In genomic region chr2:231257763-231258162, GRCh38 we compare ENCODE assay signal across 17 cellular contexts. TPM values are rescaled to one million over a fixed set of nuclear protein-coding genes. Genes with fewer than 3 reads are reported as not detected.
DNase-seq lines count a peak whose midpoint lies in the region; ATAC-seq and TF ChIP-seq lines count a peak whose summit lies in the region.
"Had no signal": no experiment of that assay in that cellular context is flagged by ENCODE, and none has a peak within 500 bp of the region (broad histone marks: within the 10 kb centered on the region; RNA-seq: fewer than 3 reads in every experiment).

No MANE protein-coding gene starts in this region.

- DNase-seq in activated CD4-positive, alpha-beta T cell treated with anti-CD3 and anti-CD28 coated beads, Interleukin-2, amount 10 ng/mL, durations not matched to agents 7 days and 5 days, result no peak
- no peak for DNase-seq in activated CD4-positive, alpha-beta T cell treated with anti-CD3 and anti-CD28 coated beads, Interleukin-2, amount 50 U/mL, for 4 hours
- no peak for DNase-seq in WTC11 (ENCODE audit: low spot score)
- peak; percentile 24 for DNase-seq in mesenteric fat pad (ENCODE audit: low spot score)
- no peak for DNase-seq in transverse colon
- no peak for DNase-seq in SIG-M5 (lab: John Stamatoyannopoulos, UW)
- DNase-seq in Peyer's patch, result no peak
- DNase-seq: 8988T; CD4-positive, alpha-beta memory T cell; DMS153; DMS79; GDM1; HCEC 1CT had no signal

- POLR2A ChIA-PET in activated CD4-positive, alpha-beta T cell treated with anti-CD3 and anti-CD28 coated beads, Interleukin-2, amount 10 ng/mL, durations not matched to agents 7 days and 5 days (lab: Charles Lee), result no interaction called here
- POLR2A ChIA-PET in WTC11 (lab: Charles Lee), result no interaction called here

- H3K27me3 ChIP-seq in transverse colon (no peaks in the 10 kb centered on the region), Peyer's patch (no peaks in the 10 kb centered on the region)
- H3K27me3 ChIP-seq: BLaER1 had no signal

- H3K27ac ChIP-seq in transverse colon (peak overlapping the region in 3 of 4 donors; percentile 65 to 70 (median 66)), Peyer's patch (no peak overlapping the region)
- H3K27ac ChIP-seq: BLaER1, HL-60 had no signal

- H3K4me1 Mint-ChIP-seq in activated CD4-positive, alpha-beta T cell treated with anti-CD3 and anti-CD28 coated beads, Interleukin-2, amount 10 ng/mL, durations not matched to agents 7 days and 5 days, result peaks cover 12% of the 10 kb centered on the region
- peaks cover 6% of the 10 kb centered on the region for H3K4me1 Mint-ChIP-seq in WTC11

- H3K9me3 Mint-ChIP-seq in activated CD4-positive, alpha-beta T cell treated with anti-CD3 and anti-CD28 coated beads, Interleukin-2, amount 10 ng/mL, durations not matched to agents 7 days and 5 days, result no peaks in the 10 kb centered on the region
- no peaks in the 10 kb centered on the region for H3K9me3 Mint-ChIP-seq in WTC11
- H3K9me3 Mint-ChIP-seq: CD4-positive, alpha-beta memory T cell; GM23338 had no signal

- no peak overlapping the region for H3K4me3 ChIP-seq in transverse colon
- no peak overlapping the region for H3K4me3 ChIP-seq in Peyer's patch
- H3K4me3 ChIP-seq: BLaER1, GM23338 had no signal

- H3K27ac Mint-ChIP-seq in activated CD4-positive, alpha-beta T cell treated with anti-CD3 and anti-CD28 coated beads, Interleukin-2, amount 10 ng/mL, durations not matched to agents 7 days and 5 days, result peak overlapping the region; percentile 37
- peak overlapping the region; percentile 67; the same call in 1 of the 2 replicates for H3K27ac Mint-ChIP-seq in WTC11
- H3K27ac Mint-ChIP-seq: CD14-positive monocyte, GM23338 had no signal

- no peaks in the 10 kb centered on the region for H3K36me3 ChIP-seq in transverse colon
- H3K36me3 ChIP-seq in Peyer's patch, result peaks cover 0 to 3% (median 0%) of the 10 kb centered on the region in 3 donors
- H3K36me3 ChIP-seq: BLaER1 had no signal

- intact Hi-C loops in transverse colon (cut with DNase I; ENCODE audit: low total_unique reads), result no loop called here

- no peak for ATAC-seq in WTC11
- ATAC-seq: GM23338 had no signal

- no peak for TF ChIP-seq EP300 in transverse colon (IDR thresholded peaks at IDR 0.05; ENCODE audit: low read depth)

- H3K4me3 Mint-ChIP-seq in activated CD4-positive, alpha-beta T cell treated with anti-CD3 and anti-CD28 coated beads, Interleukin-2, amount 10 ng/mL, durations not matched to agents 7 days and 5 days, result no peak overlapping the region
- no peak overlapping the region for H3K4me3 Mint-ChIP-seq in WTC11
- H3K4me3 Mint-ChIP-seq: CD14-positive monocyte; CD4-positive, alpha-beta memory T cell; GM23338 had no signal

- no peaks in the 10 kb centered on the region for H3K36me3 Mint-ChIP-seq in activated CD4-positive, alpha-beta T cell treated with anti-CD3 and anti-CD28 coated beads, Interleukin-2, amount 10 ng/mL, durations not matched to agents 7 days and 5 days (ENCODE audit: low read depth)
- H3K36me3 Mint-ChIP-seq in WTC11, result peaks cover 25% of the 10 kb centered on the region; the same call in 1 of the 2 replicates
- H3K36me3 Mint-ChIP-seq: CD14-positive monocyte; CD4-positive, alpha-beta memory T cell had no signal

- TF ChIP-seq POLR2A in transverse colon (IDR thresholded peaks at IDR 0.05), result no peak
- TF ChIP-seq POLR2A in Peyer's patch (IDR thresholded peaks at IDR 0.05), result no peak

- 57 to 80% methylated on average over 4 of the region's 4 CpGs for WGBS in transverse colon (ENCODE audit: low coverage in 1 of 2), 2 donors

- H3K9me3 ChIP-seq in transverse colon, result no peaks in the 10 kb centered on the region
- H3K9me3 ChIP-seq in Peyer's patch, result no peaks in the 10 kb centered on the region
- H3K9me3 ChIP-seq: BLaER1 had no signal

- CTCF ChIA-PET in activated CD4-positive, alpha-beta T cell treated with anti-CD3 and anti-CD28 coated beads, Interleukin-2, amount 10 ng/mL, durations not matched to agents 7 days and 5 days (lab: Charles Lee), result no interaction called here
- CTCF ChIA-PET in WTC11 (lab: Charles Lee), result no interaction called here

- no peak for TF ChIP-seq CTCF in WTC11 (IDR thresholded peaks at IDR 0.05)
- TF ChIP-seq CTCF in transverse colon (IDR thresholded peaks at IDR 0.05), result no peak
- no peak for TF ChIP-seq CTCF in Peyer's patch (IDR thresholded peaks at IDR 0.05)

- H3K27me3 Mint-ChIP-seq in activated CD4-positive, alpha-beta T cell treated with anti-CD3 and anti-CD28 coated beads, Interleukin-2, amount 10 ng/mL, durations not matched to agents 7 days and 5 days, result peaks cover 32% of the 10 kb centered on the region
- H3K27me3 Mint-ChIP-seq in WTC11 (ENCODE audit: low read depth), result no peaks in the 10 kb centered on the region

- in situ Hi-C loops in transverse colon (cut with MboI; ENCODE audit: low pct_ligation_motif_present in 1 of 4, low pct_unique_long_range_greater_than_20kb in 1 of 4, low sequenced_read_pairs in 3 of 4), result no loop called here

- peaks cover 0 to 30% (median 13%) of the 10 kb centered on the region in 4 donors for H3K4me1 ChIP-seq in transverse colon
- H3K4me1 ChIP-seq in Peyer's patch, result peaks cover 0 to 11% (median 0%) of the 10 kb centered on the region in 4 donors

TF ChIP-seq in WTC11, 78 proteins besides CTCF, POLR2A, EP300 and RAD21:
- TF ChIP-seq SMAD4 (CRISPR knock-in tag; IDR thresholded peaks at IDR 0.05) (no peak), MXD4 (CRISPR knock-in tag; IDR thresholded peaks at IDR 0.05; ENCODE audit: borderline replicate concordance) (no peak), RORB (CRISPR knock-in tag; IDR thresholded peaks at IDR 0.05) (no peak), ZNF416 (CRISPR knock-in tag; IDR thresholded peaks at IDR 0.05) (no peak), NR3C1 (CRISPR knock-in tag; conservative IDR thresholded peaks at IDR 0.05; ENCODE audit: low read depth) (no peak), ZNF317 (CRISPR knock-in tag; IDR thresholded peaks at IDR 0.05; ENCODE audit: borderline replicate concordance, low read depth) (no peak), TP53 (CRISPR knock-in tag; IDR thresholded peaks at IDR 0.05) (no peak), IRF1 (CRISPR knock-in tag; IDR thresholded peaks at IDR 0.05) (no peak)
TF ChIP-seq in WTC11: peak in this region for 0.

RNA-seq across cellular contexts. Expression of gene ARMC9, which starts 59.3 kb away (rescaled TPM):
- under 1 TPM; 0.45 to 0.58 TPM for total RNA-seq in activated CD4-positive, alpha-beta T cell treated with anti-CD3 and anti-CD28 coated beads, Interleukin-2, amount 10 ng/mL, durations not matched to agents 7 days and 5 days
- total RNA-seq in WTC11 (2021), result 34.5 to 37.5 TPM (median 34.9 TPM) in 3 replicates
- total RNA-seq in mesenteric fat pad, result 11.8 TPM
- total RNA-seq in transverse colon, result 10 to 100 TPM; 11.5 to 59.5 (median 14.4) TPM
- 10 to 100 TPM in 3 of 4 donors, 1 to 10 TPM in 1; 3.3 to 15.7 (median 10.5) TPM for total RNA-seq in Peyer's patch

Comparison
In these comparisons a context has a peak if more than half of its experiments do, and no peak if none do; other contexts are left out.
1. H3K27ac ChIP-seq: peak in transverse colon (3 of 4); none in Peyer's patch (0 of 4).